8 cellular contexts compared by ENCODE assay signal in the genomic region with DNA sequence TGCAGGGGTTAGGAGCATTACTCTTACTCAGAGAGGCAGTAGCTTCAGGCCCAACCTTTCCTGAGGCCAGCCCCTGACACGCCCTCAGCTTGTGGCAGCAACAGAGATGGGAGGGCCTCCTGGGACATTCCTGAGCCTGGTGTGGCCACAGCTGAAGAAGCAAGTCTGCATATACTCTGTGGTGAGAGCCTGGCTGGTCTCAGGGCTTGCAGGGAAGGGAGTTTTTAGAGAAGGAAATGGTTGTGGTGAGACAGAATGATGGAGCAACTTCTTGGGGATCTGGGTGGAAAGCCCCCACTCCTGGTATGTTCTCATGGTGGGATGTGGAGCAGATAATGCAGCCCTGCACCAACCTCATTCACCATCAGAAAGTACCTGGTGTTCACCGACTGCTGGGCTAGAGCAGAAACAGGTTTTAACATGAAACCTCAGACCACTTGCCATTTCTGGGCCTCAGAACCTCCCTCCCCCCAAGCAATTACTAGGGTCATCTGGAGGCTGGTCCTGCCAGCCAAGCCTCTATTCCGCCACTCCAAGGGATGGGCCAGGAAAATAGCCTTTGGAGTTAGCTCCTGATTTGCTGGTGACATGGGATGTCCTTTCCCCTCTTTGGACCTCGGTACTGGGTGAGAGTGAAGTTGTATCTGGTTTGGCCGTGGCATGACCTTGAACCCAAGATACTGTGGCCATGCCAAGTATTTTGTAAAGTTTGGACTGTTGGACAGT. TPM values are rescaled to one million over a fixed set of nuclear protein-coding genes. Genes with fewer than 3 reads are reported as not detected.
DNase-seq lines count a peak whose midpoint lies in the region; ATAC-seq, FAIRE-seq and TF ChIP-seq lines count a peak whose summit lies in the region.

No MANE protein-coding gene starts in this region.

- DNase-seq in GM03348 (ENCODE audit: low spot score): peak; percentile 94
- DNase-seq in HTR-8/SVneo (ENCODE audit: insufficient read length, low spot score): peak; percentile 87
- DNase-seq in T-helper 2 cell: peak in 3 of 5 experiments; percentile 16 to 90 (median 38)
- no peak for DNase-seq in chondrocyte (ENCODE audit: low spot score)
- DNase-seq in lower leg skin (ENCODE audit: low spot score in 2 of 2): peak; percentile 87 to 94
- DNase-seq in stimulated activated naive B cell treated with anti-CD40 and anti-IgM and Interleukin-4, amounts not matched to agents 10 μg/mL and 1 μg/mL and 100 μg/mL, for 72 hours: peak; percentile 92
- DNase-seq in NCI-H446 treated with DMSO at 0.1 percent for 48 hours (lab: John Stamatoyannopoulos, UW): no peak

- H3K4me3 ChIP-seq in lower leg skin (ENCODE audit: low read depth, poor library complexity, severe bottlenecking): no peak overlapping the region

- no peak for FAIRE-seq in HTR-8/SVneo (lab: Jason Lieb, UNC)

- H3K9me3 Mint-ChIP-seq in chondrocyte (ENCODE audit: low read depth): no peaks in the 10 kb centered on the region
- H3K9me3 Mint-ChIP-seq in stimulated activated naive B cell treated with anti-CD40 and anti-IgM and Interleukin-4, amounts not matched to agents 10 μg/mL and 1 μg/mL and 100 μg/mL, for 72 hours: no peaks in the 10 kb centered on the region

- peak overlapping the region; percentile 86 for H3K27ac Mint-ChIP-seq in chondrocyte (ENCODE audit: unreplicated experiment)
- H3K27ac Mint-ChIP-seq in stimulated activated naive B cell treated with anti-CD40 and anti-IgM and Interleukin-4, amounts not matched to agents 10 μg/mL and 1 μg/mL and 100 μg/mL, for 72 hours: peak overlapping the region; percentile 98

- no peaks in the 10 kb centered on the region for H3K27me3 Mint-ChIP-seq in chondrocyte (ENCODE audit: low read depth)
- no peaks in the 10 kb centered on the region for H3K27me3 Mint-ChIP-seq in stimulated activated naive B cell treated with anti-CD40 and anti-IgM and Interleukin-4, amounts not matched to agents 10 μg/mL and 1 μg/mL and 100 μg/mL, for 72 hours

- intact Hi-C loops in lower leg skin (cut with DNase I; ENCODE audit: low total_unique reads): no loop called here

- 43 to 55% methylated on average over 5 of the region's 5 CpGs for WGBS in lower leg skin, 2 donors

- peak; percentile 81 for ATAC-seq in GM21717 (IDR thresholded peaks at IDR 0.05; ENCODE audit: unreplicated experiment)
- ATAC-seq in stimulated activated naive B cell treated with anti-CD40 and anti-IgM and Interleukin-4, amounts not matched to agents 10 μg/mL and 1 μg/mL and 100 μg/mL, for 72 hours (replicated peaks): peak; percentile 89

- no peaks in the 10 kb centered on the region for H3K36me3 Mint-ChIP-seq in chondrocyte (ENCODE audit: low read depth)
- H3K36me3 Mint-ChIP-seq in stimulated activated naive B cell treated with anti-CD40 and anti-IgM and Interleukin-4, amounts not matched to agents 10 μg/mL and 1 μg/mL and 100 μg/mL, for 72 hours: peaks cover 3 to 10% of the 10 kb centered on the region in 2 donors

- H3K4me3 Mint-ChIP-seq in chondrocyte (ENCODE audit: unreplicated experiment): no peak overlapping the region
- peak overlapping the region; percentile 13 to 66 for H3K4me3 Mint-ChIP-seq in stimulated activated naive B cell treated with anti-CD40 and anti-IgM and Interleukin-4, amounts not matched to agents 10 μg/mL and 1 μg/mL and 100 μg/mL, for 72 hours

- TF ChIP-seq CTCF in chondrocyte (IDR thresholded peaks at IDR 0.05) (no peak), lower leg skin (IDR thresholded peaks at IDR 0.05) (no peak)

- H3K4me1 Mint-ChIP-seq in chondrocyte (ENCODE audit: low read depth): peaks cover 58% of the 10 kb centered on the region
- H3K4me1 Mint-ChIP-seq in stimulated activated naive B cell treated with anti-CD40 and anti-IgM and Interleukin-4, amounts not matched to agents 10 μg/mL and 1 μg/mL and 100 μg/mL, for 72 hours: peaks cover 54 to 75% of the 10 kb centered on the region in 2 donors

- TF ChIP-seq POLR2A in lower leg skin (IDR thresholded peaks at IDR 0.05): no peak

RNA-seq across cellular contexts. Expression of a gene that starts 28.0 kb away (rescaled TPM):
- 15.5 to 17.6 TPM (median 17.4 TPM) in 3 replicates for total RNA-seq in chondrocyte
- total RNA-seq in lower leg skin: 10 to 100 TPM; 29.5 to 42.6 (median 37.5) TPM

RNA-seq across cellular contexts. Expression of a gene that starts 44.0 kb away (rescaled TPM):
- total RNA-seq in chondrocyte (86.1 to 98.9 TPM (median 94.9 TPM) in 3 replicates), lower leg skin (100 to 1,000 TPM in 3 of 4 donors, 10 to 100 TPM in 1; 90.0 to 247 (median 144) TPM)

Comparison
In these comparisons a context has a peak if more than half of its experiments do, and no peak if none do; other contexts are left out.
1. DNase-seq: peak in GM03348 (single experiment), HTR-8/SVneo (single experiment), T-helper 2 cell (3 of 5), lower leg skin (2 of 2) and stimulated activated naive B cell treated with anti-CD40 and anti-IgM and Interleukin-4, amounts not matched to agents 10 μg/mL and 1 μg/mL and 100 μg/mL, for 72 hours (single experiment); none in chondrocyte (single experiment) and NCI-H446 treated with DMSO at 0.1 percent for 48 hours (single experiment).